15 cellular contexts compared by ENCODE assay signal in the genomic region with DNA sequence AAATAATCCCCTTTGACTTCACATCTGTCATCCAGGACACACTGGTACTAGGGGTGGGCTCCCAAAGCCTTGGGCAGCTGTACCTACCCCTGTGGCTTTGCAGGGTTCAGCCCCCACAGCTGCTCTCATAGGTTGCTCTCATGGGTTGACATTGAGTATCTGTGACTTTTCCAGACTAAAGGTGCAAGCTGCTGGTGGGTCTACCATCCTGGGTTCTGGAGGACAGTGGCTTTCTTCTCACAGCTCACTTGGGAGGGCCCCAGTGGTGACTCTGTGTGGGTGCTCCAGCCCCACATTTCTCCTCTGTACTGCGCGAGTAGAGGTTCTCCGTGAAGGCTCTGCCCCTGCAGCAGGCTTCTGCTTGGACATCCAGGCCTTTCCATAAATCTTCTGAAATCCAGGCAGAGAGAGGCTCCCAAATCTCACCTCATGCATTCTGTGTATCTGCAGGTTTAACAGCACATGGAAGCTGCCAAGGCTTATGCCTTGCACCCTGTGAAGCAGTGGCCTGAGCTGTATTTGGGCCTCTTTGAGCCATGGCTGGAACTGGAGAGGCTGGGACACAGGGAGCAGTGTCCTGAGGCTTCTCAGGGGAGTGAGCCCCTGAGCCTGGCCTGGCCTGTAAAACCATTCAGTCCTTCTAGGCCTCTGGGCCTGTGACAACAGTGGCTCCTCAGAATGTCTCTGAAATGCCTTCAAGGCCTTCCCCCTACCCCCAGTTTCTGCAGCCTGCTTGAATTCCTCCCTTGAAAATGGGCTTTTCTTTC. TPM values are rescaled to one million over a fixed set of nuclear protein-coding genes. Genes with fewer than 3 reads are reported as not detected.
DNase-seq lines count a peak whose midpoint lies in the region; ATAC-seq and TF ChIP-seq lines count a peak whose summit lies in the region.
"Had no signal": no experiment of that assay in that cellular context is flagged by ENCODE, and none has a peak within 500 bp of the region (broad histone marks: within the 10 kb centered on the region; RNA-seq: fewer than 3 reads in every experiment).

No MANE protein-coding gene starts in this region.

- H2BK20ac ChIP-seq in H9 (ENCODE audit: low read depth, low read length, poor library complexity, severe bottlenecking): no peak overlapping the region

- DNase-seq in H9 (no peak), endodermal cell (no peak), NCI-H128 (lab: John Stamatoyannopoulos, UW; ENCODE audit: unreplicated experiment) (no peak), NCI-H82 treated with DMSO at 0.1 percent for 48 hours (lab: John Stamatoyannopoulos, UW; ENCODE audit: unreplicated experiment) (no peak)
- no peak for DNase-seq in naive thymus-derived CD4-positive, alpha-beta T cell
- DNase-seq: 8988T; CD4-positive, CD25-positive, alpha-beta regulatory T cell; DMS53; GF-D8; GM23248; IMR-90 had no signal

- H2AFZ ChIP-seq in H9 (ENCODE audit: low read length): no peak overlapping the region
- H2AFZ ChIP-seq: GM23248 had no signal

- no peak overlapping the region for H3K9ac ChIP-seq in H9 (ENCODE audit: extremely low read depth, insufficient read length, low read length)
- H3K9ac ChIP-seq in endodermal cell (ENCODE audit: extremely low read depth, low read length, poor library complexity, severe bottlenecking): no peak overlapping the region
- no peak overlapping the region for H3K9ac ChIP-seq in liver (ENCODE audit: low read depth in 1 of 2, low read length in 2 of 2)
- H3K9ac ChIP-seq: BLaER1 treated with 17β-estradiol and CSF1 and Interleukin-3, amounts not matched to agents 10 nM and 100 nM; GM23248 had no signal

- H3K27ac Mint-ChIP-seq in H9: peak overlapping the region; percentile 25 to 88 (median 40); a peak in 4 of 7 replicates
- no peak overlapping the region for H3K27ac Mint-ChIP-seq in endodermal cell
- peak overlapping the region; percentile 23 for H3K27ac Mint-ChIP-seq in stimulated activated memory B cell treated with anti-CD40 and anti-IgM and Interleukin-4, amounts not matched to agents 10 μg/mL and 1 μg/mL and 100 μg/mL, for 72 hours
- H3K27ac Mint-ChIP-seq in naive thymus-derived CD4-positive, alpha-beta T cell: no peak overlapping the region
- H3K27ac Mint-ChIP-seq: CD4-positive, CD25-positive, alpha-beta regulatory T cell had no signal

- no peak overlapping the region for H2BK5ac ChIP-seq in H9 (ENCODE audit: insufficient read length, low read length)

- no peak overlapping the region for H3K14ac ChIP-seq in H9 (ENCODE audit: insufficient read depth, low read length)

- H3K56ac ChIP-seq in H9 (ENCODE audit: insufficient read length, low read depth, low read length): no peak overlapping the region

- H3K23ac ChIP-seq in H9 (ENCODE audit: insufficient read length, low read depth, low read length): no peak overlapping the region

- no peak overlapping the region for H3K4me2 ChIP-seq in H9 (ENCODE audit: insufficient read depth, insufficient read length, low read length)
- H3K4me2 ChIP-seq: BLaER1 treated with 17β-estradiol and CSF1 and Interleukin-3, amounts not matched to agents 10 nM and 100 nM had no signal

- H3K4me3 Mint-ChIP-seq in H9: no peak overlapping the region
- H3K4me3 Mint-ChIP-seq in endodermal cell: no peak overlapping the region
- H3K4me3 Mint-ChIP-seq in stimulated activated memory B cell treated with anti-CD40 and anti-IgM and Interleukin-4, amounts not matched to agents 10 μg/mL and 1 μg/mL and 100 μg/mL, for 72 hours: no peak overlapping the region
- no peak overlapping the region for H3K4me3 Mint-ChIP-seq in naive thymus-derived CD4-positive, alpha-beta T cell
- H3K4me3 Mint-ChIP-seq: CD4-positive, CD25-positive, alpha-beta regulatory T cell had no signal

- H3K27me3 ChIP-seq in H9 (ENCODE audit: insufficient read depth, low read length): no peaks in the 10 kb centered on the region
- no peaks in the 10 kb centered on the region for H3K27me3 ChIP-seq in endodermal cell (ENCODE audit: control insufficient read depth, insufficient read depth, low read length, poor library complexity, severe bottlenecking)
- no peaks in the 10 kb centered on the region for H3K27me3 ChIP-seq in liver (ENCODE audit: control insufficient read depth in 4 of 4, insufficient read depth in 4 of 4, low read length in 3 of 4)
- no peaks in the 10 kb centered on the region for H3K27me3 ChIP-seq in naive thymus-derived CD4-positive, alpha-beta T cell (ENCODE audit: control insufficient read depth in 2 of 2, insufficient read depth in 2 of 2, low read length in 2 of 2)
- H3K27me3 ChIP-seq: BLaER1 treated with 17β-estradiol and CSF1 and Interleukin-3, amounts not matched to agents 10 nM and 100 nM had no signal

- no peak overlapping the region for H4K5ac ChIP-seq in H9 (ENCODE audit: insufficient read length, low read depth, low read length)

- H3K36me3 ChIP-seq in endodermal cell (ENCODE audit: control insufficient read depth, insufficient read depth, low read length): peaks cover 90% of the 10 kb centered on the region
- H3K36me3 ChIP-seq in liver (ENCODE audit: control insufficient read depth in 4 of 4, insufficient read depth in 3 of 4, low read depth in 1 of 4, low read length in 3 of 4): peaks cover 0 to 7% (median 1%) of the 10 kb centered on the region in 4 donors
- peaks cover 0 to 17% (median 0%) of the 10 kb centered on the region in 3 experiments for H3K36me3 ChIP-seq in naive thymus-derived CD4-positive, alpha-beta T cell (ENCODE audit: control insufficient read depth in 2 of 3, insufficient read depth in 3 of 3, low read length in 3 of 3)

- no peak overlapping the region for H2BK15ac ChIP-seq in H9 (ENCODE audit: low read depth, low read length)

- H3K9me3 Mint-ChIP-seq in H9 (peaks cover 15 to 36% of the 10 kb centered on the region in 2 experiments; a peak in 4 of 5 replicates), endodermal cell (peaks cover 38% of the 10 kb centered on the region)
- peaks cover 12% of the 10 kb centered on the region for H3K9me3 Mint-ChIP-seq in stimulated activated memory B cell treated with anti-CD40 and anti-IgM and Interleukin-4, amounts not matched to agents 10 μg/mL and 1 μg/mL and 100 μg/mL, for 72 hours
- H3K9me3 Mint-ChIP-seq in naive thymus-derived CD4-positive, alpha-beta T cell: peaks cover 0 to 17% (median 6%) of the 10 kb centered on the region in 11 donors

- H3K36me3 Mint-ChIP-seq in H9 (ENCODE audit: insufficient read depth in 1 of 3, low read depth in 3 of 3) (peaks cover 87 to 96% (median 93%) of the 10 kb centered on the region in 3 experiments), endodermal cell (ENCODE audit: low read depth) (peaks cover 90% of the 10 kb centered on the region)
- peaks cover 70% of the 10 kb centered on the region for H3K36me3 Mint-ChIP-seq in stimulated activated memory B cell treated with anti-CD40 and anti-IgM and Interleukin-4, amounts not matched to agents 10 μg/mL and 1 μg/mL and 100 μg/mL, for 72 hours
- peaks cover 30 to 81% (median 75%) of the 10 kb centered on the region in 5 donors for H3K36me3 Mint-ChIP-seq in naive thymus-derived CD4-positive, alpha-beta T cell

- no peaks in the 10 kb centered on the region for H3K23me2 ChIP-seq in H9 (ENCODE audit: insufficient read length, low read depth, low read length, poor library complexity, severe bottlenecking)

- ATAC-seq in stimulated activated memory B cell treated with anti-CD40 and anti-IgM and Interleukin-4, amounts not matched to agents 10 μg/mL and 1 μg/mL and 100 μg/mL, for 72 hours: no peak
- ATAC-seq in naive thymus-derived CD4-positive, alpha-beta T cell: no peak
- ATAC-seq: HCT116 had no signal

- H4K8ac ChIP-seq in H9 (replicated peaks; ENCODE audit: insufficient read length, low read depth, low read length): no peak overlapping the region

- H4K91ac ChIP-seq in H9 (ENCODE audit: insufficient read length, low read depth, low read length): no peak overlapping the region

- H4K20me1 ChIP-seq in H9 (ENCODE audit: control insufficient read depth, insufficient read depth, insufficient read length): no peaks in the 10 kb centered on the region

- H3K27ac ChIP-seq in H9 (ENCODE audit: insufficient read length, low read depth, low read length): no peak overlapping the region
- no peak overlapping the region for H3K27ac ChIP-seq in endodermal cell (ENCODE audit: low read depth, low read length)
- peak overlapping the region; percentile 11 to 40 for H3K27ac ChIP-seq in liver (ENCODE audit: low read depth in 1 of 2, low read length in 2 of 2)
- no peak overlapping the region for H3K27ac ChIP-seq in naive thymus-derived CD4-positive, alpha-beta T cell (ENCODE audit: low read depth, low read length)
- H3K27ac ChIP-seq: BLaER1 treated with 17β-estradiol and CSF1 and Interleukin-3, amounts not matched to agents 10 nM and 100 nM; GM23248 had no signal

- H3K27me3 Mint-ChIP-seq in H9 (ENCODE audit: low read depth) (peaks cover 4% of the 10 kb centered on the region; the same call in 1 of the 2 replicates), endodermal cell (ENCODE audit: insufficient read depth) (no peaks in the 10 kb centered on the region)
- H3K27me3 Mint-ChIP-seq in stimulated activated memory B cell treated with anti-CD40 and anti-IgM and Interleukin-4, amounts not matched to agents 10 μg/mL and 1 μg/mL and 100 μg/mL, for 72 hours: no peaks in the 10 kb centered on the region
- no peaks in the 10 kb centered on the region for H3K27me3 Mint-ChIP-seq in naive thymus-derived CD4-positive, alpha-beta T cell
- H3K27me3 Mint-ChIP-seq: CD4-positive, CD25-positive, alpha-beta regulatory T cell had no signal

- POLR2A ChIA-PET in naive thymus-derived CD4-positive, alpha-beta T cell (lab: Charles Lee): no interaction called here

- H3K4me1 Mint-ChIP-seq in H9 (peaks cover 6 to 30% of the 10 kb centered on the region in 2 experiments), endodermal cell (no peaks in the 10 kb centered on the region)
- H3K4me1 Mint-ChIP-seq in stimulated activated memory B cell treated with anti-CD40 and anti-IgM and Interleukin-4, amounts not matched to agents 10 μg/mL and 1 μg/mL and 100 μg/mL, for 72 hours: peaks cover 28% of the 10 kb centered on the region
- peaks cover 9 to 36% (median 28%) of the 10 kb centered on the region in 7 donors for H3K4me1 Mint-ChIP-seq in naive thymus-derived CD4-positive, alpha-beta T cell

- H3K4me1 ChIP-seq in H9 (ENCODE audit: insufficient read depth, low read length) (no peaks in the 10 kb centered on the region), endodermal cell (ENCODE audit: control insufficient read depth, insufficient read depth, low read length) (no peaks in the 10 kb centered on the region), liver (ENCODE audit: control insufficient read depth in 4 of 4, insufficient read depth in 4 of 4, low read length in 3 of 4) (peaks cover 16 to 46% (median 33%) of the 10 kb centered on the region in 4 donors)
- H3K4me1 ChIP-seq in naive thymus-derived CD4-positive, alpha-beta T cell (ENCODE audit: control insufficient read depth in 2 of 2, insufficient read depth in 2 of 2, low read length in 2 of 2): no peaks in the 10 kb centered on the region

- H2AK5ac ChIP-seq in H9 (ENCODE audit: insufficient read length, low read length): no peak overlapping the region

- WGBS in H9 (ENCODE audit: extremely low coverage, insufficient read length, low lambda C conversion rate): no CpG with 5 or more reads among the region's 3 CpGs
- WGBS in endodermal cell (ENCODE audit: insufficient coverage in 1 of 2, insufficient read length in 1 of 2), 2 experiments: 95 to 100% methylated on average over 3 of the region's 3 CpGs
- WGBS in liver: 96% methylated on average over 3 of the region's 3 CpGs

- intact Hi-C loops in naive thymus-derived CD4-positive, alpha-beta T cell (cut with micrococcal nuclease): loop anchor here in 1 of 2 donors (5.0 kb wide), 1 partner anchor 50 kb away; a partner anchor contains a TSS

- TF ChIP-seq RAD21 in liver (IDR thresholded peaks at IDR 0.05): no peak

- no peak overlapping the region for H3T11ph ChIP-seq in H9 (ENCODE audit: low read length)

- H3K4me3 ChIP-seq in endodermal cell (ENCODE audit: low read length): peak overlapping the region; percentile 68
- H3K4me3 ChIP-seq in liver (ENCODE audit: low read depth in 1 of 3, low read length in 3 of 3): no peak overlapping the region
- no peak overlapping the region for H3K4me3 ChIP-seq in naive thymus-derived CD4-positive, alpha-beta T cell (ENCODE audit: low read length)
- H3K4me3 ChIP-seq: BLaER1 treated with 17β-estradiol and CSF1 and Interleukin-3, amounts not matched to agents 10 nM and 100 nM; GM23248 had no signal

- H2BK12ac ChIP-seq in H9 (ENCODE audit: insufficient read length, low read depth, low read length): no peak overlapping the region

- CTCF ChIA-PET in naive thymus-derived CD4-positive, alpha-beta T cell (lab: Charles Lee): no interaction called here

- H3K18ac ChIP-seq in H9 (ENCODE audit: insufficient read length, low read depth, low read length): no peak overlapping the region

- TF ChIP-seq CTCF in H9 (conservative IDR thresholded peaks at IDR 0.05) (no peak), endodermal cell (conservative IDR thresholded peaks at IDR 0.05) (no peak), liver (IDR thresholded peaks at IDR 0.05; ENCODE audit: low read depth, low read length, missing input control) (no peak)

- peaks cover 30% of the 10 kb centered on the region; the same call in 1 of the 2 replicates for H3K79me2 ChIP-seq in H9 (ENCODE audit: insufficient read depth, low read length)

- no peaks in the 10 kb centered on the region for H3K9me3 ChIP-seq in H9 (ENCODE audit: control insufficient read depth, low read depth, low read length)
- peaks cover 77% of the 10 kb centered on the region for H3K9me3 ChIP-seq in endodermal cell (ENCODE audit: control insufficient read depth, low read length)
- no peaks in the 10 kb centered on the region for H3K9me3 ChIP-seq in liver (ENCODE audit: control insufficient read depth in 4 of 4, low read length in 3 of 4)
- peaks cover 0 to 4% (median 0%) of the 10 kb centered on the region in 3 experiments for H3K9me3 ChIP-seq in naive thymus-derived CD4-positive, alpha-beta T cell (ENCODE audit: control insufficient read depth in 2 of 3, low read length in 3 of 3)

- no peak overlapping the region for H2BK120ac ChIP-seq in H9 (ENCODE audit: low read depth, low read length, poor library complexity, severe bottlenecking)

- no peak overlapping the region for H3K4ac ChIP-seq in H9 (ENCODE audit: low read depth, low read length)

- peaks cover 2% of the 10 kb centered on the region for H3K79me1 ChIP-seq in H9 (ENCODE audit: insufficient read depth, low read depth, low read length, poor library complexity, severe bottlenecking)

RNA-seq across cellular contexts. Expression of a gene that starts 52.2 kb away (rescaled TPM):
- 255 and 260 TPM in 2 replicates for total RNA-seq in H9 (2021)
- 10 to 100 TPM; 62.1 to 70.1 TPM for total RNA-seq in endodermal cell
- polyA plus RNA-seq in endodermal cell (2013, experiment 1 of 2): 99.7 TPM
- 87.1 TPM for polyA plus RNA-seq in endodermal cell (2013, experiment 2 of 2)
- 10 to 100 TPM; 14.9 to 19.7 TPM for total RNA-seq in liver
- polyA plus RNA-seq in liver: 1 to 10 TPM; 7.5 to 7.6 TPM
- total RNA-seq in naive thymus-derived CD4-positive, alpha-beta T cell: 10 to 100 TPM; 16.9 to 19.3 (median 18.7) TPM
- 10 to 100 TPM in 1 of 2 donors, 1 to 10 TPM in 1; 8.1 to 11.0 TPM for polyA plus RNA-seq in naive thymus-derived CD4-positive, alpha-beta T cell

Comparison
In these comparisons a context has a peak if more than half of its experiments do, and no peak if none do; other contexts are left out.
1. H3K27ac ChIP-seq: peak in liver (2 of 2); none in H9 (single experiment), endodermal cell (single experiment) and naive thymus-derived CD4-positive, alpha-beta T cell (single experiment).
2. H3K27ac Mint-ChIP-seq: peak in H9 (3 of 3) and stimulated activated memory B cell treated with anti-CD40 and anti-IgM and Interleukin-4, amounts not matched to agents 10 μg/mL and 1 μg/mL and 100 μg/mL, for 72 hours (single experiment); none in endodermal cell (single experiment) and naive thymus-derived CD4-positive, alpha-beta T cell (0 of 9).